Comparison of ENCODE assay signal across 8 cellular contexts in the genomic region with DNA sequence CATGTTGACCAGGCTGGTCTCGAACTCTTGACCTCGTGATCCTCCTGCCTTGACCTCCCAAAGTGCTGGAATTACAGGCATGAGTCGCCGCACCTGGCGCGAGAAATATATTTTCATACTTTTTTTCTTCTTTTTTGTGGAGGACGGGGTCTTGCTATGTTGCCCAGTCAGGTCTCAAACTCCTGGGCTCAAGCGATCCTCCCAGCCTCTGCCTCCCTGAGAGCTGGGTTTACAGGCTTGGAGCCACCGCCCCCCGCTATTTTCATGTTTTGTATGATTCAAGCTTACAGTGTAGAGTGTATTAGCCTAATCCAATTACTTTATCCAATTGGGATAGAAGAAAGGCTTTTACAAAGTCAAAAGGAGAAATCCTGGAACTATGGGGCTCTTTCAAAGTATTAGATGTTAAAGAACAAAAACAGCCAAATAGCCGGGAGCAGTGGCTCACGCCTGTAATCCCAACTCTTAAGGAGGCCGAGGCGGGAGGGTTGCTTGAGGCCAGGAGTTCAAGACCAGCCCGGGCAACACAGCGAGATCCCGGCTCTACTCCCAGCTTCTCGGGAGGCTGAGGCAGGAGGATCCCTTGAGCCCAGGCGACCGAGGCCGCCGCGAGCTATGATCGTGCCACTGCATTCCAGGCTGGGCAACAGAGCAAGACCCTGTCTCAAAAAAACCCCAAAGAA. TPM values are rescaled to one million over a fixed set of nuclear protein-coding genes. Genes with fewer than 3 reads are reported as not detected.
DNase-seq lines count a peak whose midpoint lies in the region; ATAC-seq and TF ChIP-seq lines count a peak whose summit lies in the region.

No MANE protein-coding gene starts in this region.

- intact Hi-C loops in left ventricle myocardium inferior (cut with micrococcal nuclease) (no loop called here), left ventricle myocardium superior (cut with micrococcal nuclease) (no loop called here)

- H3K27me3 Mint-ChIP-seq in central memory CD8-positive, alpha-beta T cell, result no peaks in the 10 kb centered on the region
- no peaks in the 10 kb centered on the region for H3K27me3 Mint-ChIP-seq in naive B cell

- peak overlapping the region; percentile 80 for H3K4me3 ChIP-seq in left ventricle myocardium inferior

- H3K4me3 Mint-ChIP-seq in central memory CD8-positive, alpha-beta T cell, result peak overlapping the region; percentile 82
- peak overlapping the region; percentile 84 to 92 (median 88) for H3K4me3 Mint-ChIP-seq in naive B cell

- H3K27ac Mint-ChIP-seq in central memory CD8-positive, alpha-beta T cell (ENCODE audit: low read depth), result peak overlapping the region; percentile 89
- H3K27ac Mint-ChIP-seq in naive B cell, result peak overlapping the region; percentile 72 to 99 (median 94)

- peaks cover 53% of the 10 kb centered on the region for H3K4me1 Mint-ChIP-seq in central memory CD8-positive, alpha-beta T cell
- peaks cover 52 to 65% (median 58%) of the 10 kb centered on the region in 3 donors for H3K4me1 Mint-ChIP-seq in naive B cell

- DNase-seq in left ventricle myocardium inferior, result peak; percentile 16
- no peak for DNase-seq in left ventricle myocardium superior
- DNase-seq in central memory CD8-positive, alpha-beta T cell (ENCODE audit: low spot score in 2 of 2), result no peak
- DNase-seq in naive B cell, result no peak
- no peak for DNase-seq in stimulated activated CD4-positive, alpha-beta T cell treated with anti-CD3 and anti-CD28 coated beads, Interleukin-4, amount 100 ng/mL, for 24 hours
- DNase-seq in left lobe of liver (ENCODE audit: low spot score), result no peak

- H3K27ac ChIP-seq in left ventricle myocardium inferior (replicated peaks), result peak overlapping the region; percentile 99

- no peak for TF ChIP-seq CTCF in left ventricle myocardium inferior (IDR thresholded peaks at IDR 0.05; ENCODE audit: borderline replicate concordance)

- peaks cover 66% of the 10 kb centered on the region for H3K4me1 ChIP-seq in left ventricle myocardium inferior

- ATAC-seq in left ventricle myocardium superior, result no peak
- ATAC-seq in central memory CD8-positive, alpha-beta T cell (replicated peaks; ENCODE audit: extremely low read depth, poor library complexity, severe bottlenecking), result no peak
- ATAC-seq in naive B cell (ENCODE audit: low read depth in 2 of 2), result no peak
- ATAC-seq in HG03097 (IDR thresholded peaks at IDR 0.05; ENCODE audit: low FRiP score, unreplicated experiment), result no peak
- no peak for ATAC-seq in GM18861 (IDR thresholded peaks at IDR 0.05; ENCODE audit: unreplicated experiment)
- ATAC-seq in left lobe of liver, result no peak

- H3K36me3 Mint-ChIP-seq in central memory CD8-positive, alpha-beta T cell (ENCODE audit: insufficient read depth), result peaks cover 26% of the 10 kb centered on the region
- no peaks in the 10 kb centered on the region for H3K36me3 Mint-ChIP-seq in naive B cell

- H3K9me3 ChIP-seq in left ventricle myocardium inferior (replicated peaks), result no peaks in the 10 kb centered on the region

- H3K27me3 ChIP-seq in left ventricle myocardium inferior (ENCODE audit: low read depth), result no peaks in the 10 kb centered on the region

- no peaks in the 10 kb centered on the region for H3K9me3 Mint-ChIP-seq in central memory CD8-positive, alpha-beta T cell
- peaks cover 0 to 3% (median 0%) of the 10 kb centered on the region in 7 donors for H3K9me3 Mint-ChIP-seq in naive B cell

- H3K36me3 ChIP-seq in left ventricle myocardium inferior, result no peaks in the 10 kb centered on the region

RNA-seq across cellular contexts. Expression of a gene that starts 1.4 kb away (rescaled TPM):
- total RNA-seq in left ventricle myocardium inferior (131 TPM), left ventricle myocardium superior (134 TPM), left lobe of liver (15.1 TPM)
- polyA plus RNA-seq in naive B cell (ENCODE audit: low read depth in 6 of 6), result 100 to 1,000 TPM; 142 to 196 (median 164) TPM

RNA-seq across cellular contexts. Expression of a gene that starts 7.2 kb away (rescaled TPM):
- 74.5 TPM for total RNA-seq in left ventricle myocardium inferior
- total RNA-seq in left ventricle myocardium superior, result 71.7 TPM
- 10 to 100 TPM in 5 of 6 donors, 1 to 10 TPM in 1; 7.5 to 23.9 (median 15.1) TPM for polyA plus RNA-seq in naive B cell (ENCODE audit: low read depth in 6 of 6)
- total RNA-seq in left lobe of liver, result 44.6 TPM
